Comparison of ENCODE assay signal across 8 cellular contexts in the genomic region with DNA sequence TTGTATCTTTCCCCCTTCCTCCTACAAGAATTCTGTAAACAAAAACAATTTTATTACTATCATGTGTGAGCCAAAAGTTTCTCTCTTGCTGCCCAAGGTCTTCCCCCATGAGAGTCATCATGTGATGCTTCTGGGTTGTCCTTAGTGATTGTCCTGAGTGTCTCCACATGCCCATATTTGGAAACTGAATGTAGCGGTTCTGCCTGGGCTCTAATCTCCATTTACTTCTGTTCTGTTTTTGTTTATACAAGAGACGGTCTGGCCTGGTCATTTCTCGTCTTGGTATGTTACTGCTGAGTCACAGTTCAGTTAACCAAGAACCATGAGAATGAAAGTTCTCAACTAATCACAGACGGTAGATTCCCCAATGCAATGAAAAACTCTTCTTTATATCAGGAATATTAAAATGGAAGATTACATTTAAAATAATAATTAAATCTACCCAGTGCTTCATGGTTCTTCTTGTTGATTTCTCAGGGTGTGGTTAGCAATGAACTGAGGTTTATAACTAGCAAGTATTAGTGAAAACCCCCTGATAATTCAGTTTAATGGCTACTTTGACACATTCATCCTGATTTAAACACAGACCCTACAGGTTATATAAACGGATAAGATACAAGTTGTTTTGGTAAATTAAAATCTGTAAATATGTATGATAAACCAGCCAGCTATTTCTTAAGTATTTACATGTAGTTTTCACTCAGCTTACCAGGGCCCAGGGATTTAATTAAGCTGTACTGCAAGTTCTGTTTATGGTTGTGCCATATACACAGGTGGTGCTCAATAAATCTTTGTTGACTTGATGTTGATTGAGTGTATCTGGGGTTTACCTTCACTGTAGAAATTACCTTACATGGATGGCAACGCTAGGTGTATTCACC.
DNase-seq lines count a peak whose midpoint lies in the region; ATAC-seq and TF ChIP-seq lines count a peak whose summit lies in the region.

No MANE protein-coding gene starts in this region.

- DNase-seq in DMS53 (lab: John Stamatoyannopoulos, UW) (peak; percentile 78), NOMO-1 (lab: John Stamatoyannopoulos, UW; ENCODE audit: unreplicated experiment in 2 of 2) (peak; percentile 27 to 37), foreskin melanocyte (peak; percentile 97), smooth muscle cell of the brain vasculature (ENCODE audit: low read depth, low spot score) (peak; percentile 89), dorsolateral prefrontal cortex (no peak), NCI-H2196 (lab: John Stamatoyannopoulos, UW; ENCODE audit: unreplicated experiment) (no peak)
- no peak for DNase-seq in activated CD8-positive, alpha-beta memory T cell treated with anti-CD3 and anti-CD28 coated beads, Interleukin-2, amount 10 ng/mL, durations not matched to agents 7 days and 5 days

- intact Hi-C loops in dorsolateral prefrontal cortex (cut with DNase I), result no loop called here

- CTCF ChIA-PET in HEK293 (lab: Yijun Ruan, JAX), result interaction anchor here (0.6 kb wide), 1 partner anchor 1494 kb away, joined by 3 read pairs; no protein-coding TSS in a partner anchor
- CTCF ChIA-PET in activated CD8-positive, alpha-beta memory T cell treated with anti-CD3 and anti-CD28 coated beads, Interleukin-2, amount 10 ng/mL, durations not matched to agents 7 days and 5 days (lab: Charles Lee), result no interaction called here

- H3K4me3 ChIP-seq in HEK293 (ENCODE audit: low read depth, low read length), result no peak overlapping the region
- H3K4me3 ChIP-seq in dorsolateral prefrontal cortex, result no peak overlapping the region

- H3K9me3 Mint-ChIP-seq in activated CD8-positive, alpha-beta memory T cell treated with anti-CD3 and anti-CD28 coated beads, Interleukin-2, amount 10 ng/mL, durations not matched to agents 7 days and 5 days (ENCODE audit: low read depth), result no peaks in the 10 kb centered on the region

- H3K27ac ChIP-seq in HEK293 (ENCODE audit: extremely low read depth, low read depth, low read length) (no peak overlapping the region), dorsolateral prefrontal cortex (peak overlapping the region in 9 of 59 donors; percentile 5 to 39 (median 16))

- ATAC-seq in activated CD8-positive, alpha-beta memory T cell treated with anti-CD3 and anti-CD28 coated beads, Interleukin-2, amount 10 ng/mL, durations not matched to agents 7 days and 5 days, result no peak

- peaks cover 12% of the 10 kb centered on the region for H3K4me1 ChIP-seq in HEK293 (ENCODE audit: control insufficient read depth, insufficient read depth, low read length)

- H3K27me3 ChIP-seq in dorsolateral prefrontal cortex, result no peaks in the 10 kb centered on the region

- no peak overlapping the region for H3K27ac Mint-ChIP-seq in activated CD8-positive, alpha-beta memory T cell treated with anti-CD3 and anti-CD28 coated beads, Interleukin-2, amount 10 ng/mL, durations not matched to agents 7 days and 5 days

- H3K36me3 ChIP-seq in HEK293 (ENCODE audit: control insufficient read depth in 2 of 2, insufficient read depth in 1 of 2, low read length in 2 of 2), result no peaks in the 10 kb centered on the region

- H3K4me3 Mint-ChIP-seq in activated CD8-positive, alpha-beta memory T cell treated with anti-CD3 and anti-CD28 coated beads, Interleukin-2, amount 10 ng/mL, durations not matched to agents 7 days and 5 days, result no peak overlapping the region

- no peak for TF ChIP-seq CTCF in HEK293 (tag by site-specific recombination; IDR thresholded peaks at IDR 0.05)
- no peak for TF ChIP-seq CTCF in dorsolateral prefrontal cortex (IDR thresholded peaks at IDR 0.05 in 54 of 56, conservative IDR thresholded peaks at IDR 0.05 in 2 of 56; ENCODE audit: low read depth in 1 of 56, partially characterized antibody in 56 of 56)

- POLR2A ChIA-PET in HEK293 (lab: Yijun Ruan, JAX), result no interaction called here

- H3K9me3 ChIP-seq in HEK293 (ENCODE audit: control insufficient read depth, insufficient read depth, low read depth, low read length), result no peaks in the 10 kb centered on the region

- H3K27me3 Mint-ChIP-seq in activated CD8-positive, alpha-beta memory T cell treated with anti-CD3 and anti-CD28 coated beads, Interleukin-2, amount 10 ng/mL, durations not matched to agents 7 days and 5 days, result no peaks in the 10 kb centered on the region

- peaks cover 24% of the 10 kb centered on the region for H3K4me1 Mint-ChIP-seq in activated CD8-positive, alpha-beta memory T cell treated with anti-CD3 and anti-CD28 coated beads, Interleukin-2, amount 10 ng/mL, durations not matched to agents 7 days and 5 days

- no peaks in the 10 kb centered on the region for H3K36me3 Mint-ChIP-seq in activated CD8-positive, alpha-beta memory T cell treated with anti-CD3 and anti-CD28 coated beads, Interleukin-2, amount 10 ng/mL, durations not matched to agents 7 days and 5 days

TF ChIP-seq in HEK293, 187 proteins besides CTCF, POLR2A, EP300 and RAD21:
- TF ChIP-seq ZNF394 (tag by site-specific recombination; IDR thresholded peaks at IDR 0.05; ENCODE audit: borderline replicate concordance) (peak; percentile 16; the same call in 1 of the 2 replicates), ZNF600 (tag by site-specific recombination; IDR thresholded peaks at IDR 0.05) (peak; percentile 87), ZNF221 (tag by site-specific recombination; IDR thresholded peaks at IDR 0.05; ENCODE audit: borderline replicate concordance) (no peak), BCL11B (tag by site-specific recombination; IDR thresholded peaks at IDR 0.05; ENCODE audit: low read depth) (no peak), ZBTB20 (tag by site-specific recombination; IDR thresholded peaks at IDR 0.05) (peak; percentile 21; the same call in 1 of the 2 replicates), ZNF544 (tag by site-specific recombination; IDR thresholded peaks at IDR 0.05) (no peak), TCF7L2 (IDR thresholded peaks at IDR 0.05; ENCODE audit: borderline replicate concordance, low read depth, low read length) (no peak), ZSCAN23 (tag by site-specific recombination; IDR thresholded peaks at IDR 0.05) (no peak)
- TF ChIP-seq, protein P1, sequence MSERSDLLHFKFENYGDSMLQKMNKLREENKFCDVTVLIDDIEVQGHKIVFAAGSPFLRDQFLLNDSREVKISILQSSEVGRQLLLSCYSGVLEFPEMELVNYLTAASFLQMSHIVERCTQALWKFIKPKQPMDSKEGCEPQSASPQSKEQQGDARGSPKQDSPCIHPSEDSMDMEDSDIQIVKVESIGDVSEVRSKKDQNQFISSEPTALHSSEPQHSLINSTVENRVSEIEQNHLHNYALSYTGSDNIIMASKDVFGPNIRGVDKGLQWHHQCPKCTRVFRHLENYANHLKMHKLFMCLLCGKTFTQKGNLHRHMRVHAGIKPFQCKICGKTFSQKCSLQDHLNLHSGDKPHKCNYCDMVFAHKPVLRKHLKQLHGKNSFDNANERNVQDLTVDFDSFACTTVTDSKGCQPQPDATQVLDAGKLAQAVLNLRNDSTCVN (tag by site-specific recombination; optimal IDR thresholded peaks at IDR 0.05), result no peak

Comparison
In these comparisons a context has a peak if more than half of its experiments do, and no peak if none do; other contexts are left out.
1. DNase-seq: peak in DMS53 (single experiment), NOMO-1 (2 of 2), foreskin melanocyte (single experiment) and smooth muscle cell of the brain vasculature (single experiment); none in dorsolateral prefrontal cortex (0 of 10), NCI-H2196 (single experiment) and activated CD8-positive, alpha-beta memory T cell treated with anti-CD3 and anti-CD28 coated beads, Interleukin-2, amount 10 ng/mL, durations not matched to agents 7 days and 5 days (single experiment).